Comparison of ENCODE assay signal across 1 cellular context in genomic region chrX:56764153-56764974, GRCh38.
TF ChIP-seq lines count a peak whose summit lies in the region.

No MANE protein-coding gene starts in this region.

TF ChIP-seq in H1, 55 proteins besides CTCF, POLR2A, EP300 and RAD21 (continued from another document):
- TF ChIP-seq CHD7 (IDR thresholded peaks at IDR 0.05; ENCODE audit: insufficient replicate concordance, low read length) (no peak), SRF (IDR thresholded peaks at IDR 0.05; ENCODE audit: low read depth, low read length) (no peak), KDM4A (IDR thresholded peaks at IDR 0.05; ENCODE audit: low read depth, low read length, severe bottlenecking) (no peak), CHD2 (IDR thresholded peaks at IDR 0.05; ENCODE audit: low read length) (0 out of 2 replicates have a peak, but pooled peaks have one; percentile 57), SIX5 (IDR thresholded peaks at IDR 0.05; ENCODE audit: low read depth, low read length) (no peak), TAF7 (optimal IDR thresholded peaks at IDR 0.05; ENCODE audit: borderline replicate concordance, low read depth, low read length) (peak; percentile 19), HDAC6 (IDR thresholded peaks at IDR 0.05; ENCODE audit: low read depth, low read length) (no peak), CBX8 (IDR thresholded peaks at IDR 0.05; ENCODE audit: borderline replicate concordance, low read depth, low read length) (no peak)
